Comparison of ENCODE assay signal across 18 cellular contexts in genomic region chr7:40372031-40372430, GRCh38.
DNase-seq lines count a peak whose midpoint lies in the region; ATAC-seq and TF ChIP-seq lines count a peak whose summit lies in the region.
"Had no signal": no experiment of that assay in that cellular context is flagged by ENCODE, and none has a peak within 500 bp of the region (broad histone marks: within the 10 kb centered on the region; RNA-seq: fewer than 3 reads in every experiment).

No MANE protein-coding gene starts in this region.

- TF ChIP-seq CTCF in foreskin fibroblast (IDR thresholded peaks at IDR 0.05; ENCODE audit: low read depth, low read length): no peak

- DNase-seq in GM03348 (ENCODE audit: low spot score) (peak; percentile 6), foreskin fibroblast (peak; percentile 12 to 65), NCI-H524 treated with DMSO at 0.1 percent for 48 hours (lab: John Stamatoyannopoulos, UW) (no peak), GOT3 (lab: John Stamatoyannopoulos, UW) (no peak)
- DNase-seq in stimulated activated CD8-positive, alpha-beta memory T cell treated with anti-CD3 and anti-CD28 coated beads, Interleukin-4, amount 100 ng/mL, for 48 hours: no peak
- DNase-seq: BE2C; CD4-positive, CD25-positive, alpha-beta regulatory T cell; COR-L47; DMS153; HCEC 1CT; Karpas-422; NCI-H1092 treated with DMSO at 0.1 percent for 48 hours; NCI-H2081 treated with DMSO at 0.1 percent for 48 hours; NCI-H774; Right ventricle myocardium superior; T-cell had no signal

- no peak overlapping the region for H3K4me3 ChIP-seq in foreskin fibroblast (ENCODE audit: low read depth in 1 of 2, low read length in 2 of 2)

- no peak for ATAC-seq in SK-N-SH treated with all-trans-retinoic acid at 6 μM for 48 hours
- no peak for ATAC-seq in HG03432 (IDR thresholded peaks at IDR 0.05; ENCODE audit: unreplicated experiment)
- ATAC-seq: T-cell had no signal

TF ChIP-seq in SK-N-SH treated with all-trans-retinoic acid at 6 μM for 48 hours, 23 proteins besides CTCF, POLR2A, EP300 and RAD21:
- no peak for TF ChIP-seq ZFP3 (CRISPR knock-in tag; IDR thresholded peaks at IDR 0.05)
- TF ChIP-seq ISL1 (CRISPR knock-in tag; IDR thresholded peaks at IDR 0.05): no peak
- TF ChIP-seq RARB (CRISPR knock-in tag; IDR thresholded peaks at IDR 0.05): no peak
- 0 out of 2 replicates have a peak, but pooled peaks have one; percentile 11 for TF ChIP-seq SNAI2 (CRISPR knock-in tag; IDR thresholded peaks at IDR 0.05)
- no peak for TF ChIP-seq BACH2 (CRISPR knock-in tag; IDR thresholded peaks at IDR 0.05; ENCODE audit: borderline replicate concordance)

Comparison
In these comparisons a context has a peak if more than half of its experiments do, and no peak if none do; other contexts are left out.
1. DNase-seq: peak in GM03348 (single experiment) and foreskin fibroblast (2 of 2); none in NCI-H524 treated with DMSO at 0.1 percent for 48 hours (single experiment), GOT3 (single experiment) and stimulated activated CD8-positive, alpha-beta memory T cell treated with anti-CD3 and anti-CD28 coated beads, Interleukin-4, amount 100 ng/mL, for 48 hours (single experiment).